In genomic region chr1:30929135-30929889, GRCh38 we compare ENCODE assay signal across 8 cellular contexts. TPM values are rescaled to one million over a fixed set of nuclear protein-coding genes. Genes with fewer than 3 reads are reported as not detected.
A peak's percentile ranks its signal among the peaks of the same experiment; 100 is the strongest.
DNase-seq lines count a peak whose midpoint lies in the region; ATAC-seq, FAIRE-seq and TF ChIP-seq lines count a peak whose summit lies in the region.

No MANE protein-coding gene starts in this region.

- H3K9me3 Mint-ChIP-seq in osteocyte (ENCODE audit: unreplicated experiment) = no peaks in the 10 kb centered on the region

- H3K4me1 Mint-ChIP-seq in osteocyte (ENCODE audit: unreplicated experiment) = peaks cover 12% of the 10 kb centered on the region

- H3K27me3 Mint-ChIP-seq in osteocyte (ENCODE audit: unreplicated experiment) = no peaks in the 10 kb centered on the region

- no peak for ATAC-seq in HG03280 (IDR thresholded peaks at IDR 0.05; ENCODE audit: unreplicated experiment)

- DNase-seq in AG09319 (ENCODE audit: extremely low read depth, low read depth) (no peak), GM19239 (ENCODE audit: insufficient read length, low spot score) (no peak), NCI-H82 treated with DMSO at 0.1 percent for 48 hours (lab: John Stamatoyannopoulos, UW; ENCODE audit: unreplicated experiment) (peak; percentile 42), activated T-cell treated with anti-CD3 and anti-CD28 coated beads for 1 hour (ENCODE audit: low read depth) (peak; percentile 32), fibroblast of peridontal ligament (ENCODE audit: extremely low read depth) (peak; percentile 51), osteocyte (ENCODE audit: extremely low spot score, unreplicated experiment) (no peak), OCI-M2 (lab: John Stamatoyannopoulos, UW; ENCODE audit: unreplicated experiment) (no peak)

- no peak overlapping the region for H3K27ac Mint-ChIP-seq in osteocyte (ENCODE audit: unreplicated experiment)

- peak; percentile 73 for TF ChIP-seq CTCF in AG09319 (IDR thresholded peaks at IDR 0.05; ENCODE audit: low read depth, low read length)
- TF ChIP-seq CTCF in osteocyte (IDR thresholded peaks at IDR 0.05) = peak; percentile 77

- peak; percentile 88 for FAIRE-seq in GM19239 (lab: Jason Lieb, UNC)

- H3K4me3 Mint-ChIP-seq in osteocyte (ENCODE audit: unreplicated experiment) = no peak overlapping the region

- H3K36me3 Mint-ChIP-seq in osteocyte (ENCODE audit: unreplicated experiment) = peaks cover 16% of the 10 kb centered on the region

RNA-seq across cellular contexts. Expression of gene SDC3, which starts 20.8 kb away (rescaled TPM):
- 54.4 and 63.4 TPM in 2 replicates for total RNA-seq in osteocyte

Comparison
In these comparisons a context has a peak if more than half of its experiments do, and no peak if none do; other contexts are left out.
1. DNase-seq: peak in NCI-H82 treated with DMSO at 0.1 percent for 48 hours (single experiment), activated T-cell treated with anti-CD3 and anti-CD28 coated beads for 1 hour (single experiment) and fibroblast of peridontal ligament (single experiment); none in AG09319 (single experiment), GM19239 (single experiment), osteocyte (single experiment) and OCI-M2 (single experiment).